In the genomic region with DNA sequence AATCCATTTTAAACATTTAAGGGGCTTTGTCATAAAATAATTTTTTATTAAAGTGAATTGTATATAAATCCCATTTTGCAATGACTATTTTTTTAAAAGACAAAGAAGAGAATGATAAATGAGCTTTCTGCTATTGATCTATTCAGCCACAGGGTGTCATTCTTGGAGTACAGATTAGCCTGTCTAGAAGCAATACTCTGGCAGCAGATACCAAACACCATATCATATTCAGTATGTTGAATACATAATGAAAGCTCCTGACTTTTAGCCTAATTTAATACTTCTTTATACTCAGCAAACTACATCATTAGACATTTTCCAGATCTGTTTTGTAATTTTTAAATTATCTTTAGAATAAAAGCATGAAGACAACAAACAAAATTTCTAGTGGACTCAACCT, we compare ENCODE assay signal across 9 cellular contexts.
A peak's percentile ranks its signal among the peaks of the same experiment; 100 is the strongest.
DNase-seq lines count a peak whose midpoint lies in the region; ATAC-seq and TF ChIP-seq lines count a peak whose summit lies in the region.
"Had no signal": no experiment of that assay in that cellular context is flagged by ENCODE, and none has a peak within 500 bp of the region (broad histone marks: within the 10 kb centered on the region; RNA-seq: fewer than 3 reads in every experiment).

No MANE protein-coding gene starts in this region.

- peaks cover 0 to 3% of the 10 kb centered on the region in 2 donors for H3K9me3 ChIP-seq in ascending aorta

- peak; percentile 17 for DNase-seq in DMS153 treated with DMSO at 0.1 percent for 48 hours (lab: John Stamatoyannopoulos, UW; ENCODE audit: unreplicated experiment)
- peak; percentile 59 for DNase-seq in NCI-H1092 treated with DMSO at 0.1 percent for 48 hours (lab: John Stamatoyannopoulos, UW)
- no peak for DNase-seq in ascending aorta (ENCODE audit: low spot score in 2 of 2)
- DNase-seq in iris pigment epithelial cell (ENCODE audit: low read depth): peak; percentile 83
- DNase-seq in nucleus accumbens (lab: John Stamatoyannopoulos, UW): no peak
- DNase-seq in activated effector memory CD4-positive, alpha-beta T cell treated with anti-CD3 and anti-CD28 coated beads, Interleukin-2, amount 50 U/mL, for 16 hours: no peak

- no peaks in the 10 kb centered on the region for H3K27me3 ChIP-seq in ascending aorta

- ATAC-seq in GM21737 (IDR thresholded peaks at IDR 0.05; ENCODE audit: unreplicated experiment) (no peak), GM18858 (IDR thresholded peaks at IDR 0.05; ENCODE audit: unreplicated experiment) (no peak)

- no peak overlapping the region for H3K4me3 ChIP-seq in ascending aorta

- H3K27ac ChIP-seq in ascending aorta: peak overlapping the region; percentile 77 to 78
- H3K27ac ChIP-seq: HL-60 had no signal

- peak; percentile 40 to 58 (median 56) for TF ChIP-seq CTCF in ascending aorta (IDR thresholded peaks at IDR 0.05)

- no peaks in the 10 kb centered on the region for H3K36me3 ChIP-seq in ascending aorta

- intact Hi-C loops in ascending aorta (cut with DNase I): loop anchor here (5.0 to 10.0 kb wide), 5 partner anchors 72 to 1502 kb away; no protein-coding TSS in a partner anchor

- peaks cover 0 to 9% of the 10 kb centered on the region in 2 donors for H3K4me1 ChIP-seq in ascending aorta

Comparison
In these comparisons a context has a peak if more than half of its experiments do, and no peak if none do; other contexts are left out.
1. DNase-seq: peak in DMS153 treated with DMSO at 0.1 percent for 48 hours (single experiment), NCI-H1092 treated with DMSO at 0.1 percent for 48 hours (single experiment) and iris pigment epithelial cell (single experiment); none in ascending aorta (0 of 2), nucleus accumbens (0 of 56) and activated effector memory CD4-positive, alpha-beta T cell treated with anti-CD3 and anti-CD28 coated beads, Interleukin-2, amount 50 U/mL, for 16 hours (single experiment).